In genomic region chr2:101410114-101410513, GRCh38 we compare ENCODE assay signal across 24 cellular contexts. TPM values are rescaled to one million over a fixed set of nuclear protein-coding genes. Genes with fewer than 3 reads are reported as not detected.
DNase-seq lines count a peak whose midpoint lies in the region; ATAC-seq and TF ChIP-seq lines count a peak whose summit lies in the region.
"Had no signal": no experiment of that assay in that cellular context is flagged by ENCODE, and none has a peak within 500 bp of the region (broad histone marks: within the 10 kb centered on the region; RNA-seq: fewer than 3 reads in every experiment).

No MANE protein-coding gene starts in this region.

- ATAC-seq in activated T-helper 17 cell treated with anti-CD3 and anti-CD28 coated beads, Interleukin-2, amount 50 U/mL, for 72 hours (replicated peaks) = peak; percentile 12
- ATAC-seq in upper lobe of right lung = peak; percentile 27
- ATAC-seq in GM18520 (IDR thresholded peaks at IDR 0.05; ENCODE audit: unreplicated experiment) = no peak
- no peak for ATAC-seq in HG02798 (IDR thresholded peaks at IDR 0.05; ENCODE audit: poor library complexity, unreplicated experiment)
- ATAC-seq: HCT116 had no signal

- DNase-seq in nephron progenitor cell (no peak), upper lobe of right lung (no peak), brain microvascular endothelial cell (no peak), cortex of kidney (lab: John Stamatoyannopoulos, UW) (no peak)
- DNase-seq: CD4-positive, alpha-beta T cell; COR-L47; DMS 273 treated with DMSO at 0.1 percent for 48 hours; DMS79 treated with DMSO at 0.1 percent for 48 hours; KBM-7; NCI-H1105; NCI-H146; NCI-H2029; NCI-H524 treated with DMSO at 0.1 percent for 48 hours; OCI-M1; SHP77 treated with DMSO at 0.1 percent for 48 hours; SW 1271 had no signal

- H3K27me3 Mint-ChIP-seq in activated T-helper 17 cell treated with anti-CD3 and anti-CD28 coated beads, Interleukin-2, amount 50 U/mL, for 72 hours = peaks cover 5% of the 10 kb centered on the region
- H3K27me3 Mint-ChIP-seq in nephron progenitor cell (ENCODE audit: low read depth, poor library complexity) = peaks cover 22% of the 10 kb centered on the region
- H3K27me3 Mint-ChIP-seq: CD4-positive, alpha-beta T cell had no signal

- POLR2A ChIA-PET in HEK293 (lab: Yijun Ruan, JAX) = no interaction called here

- H3K36me3 ChIP-seq in HEK293 (ENCODE audit: control insufficient read depth in 2 of 2, insufficient read depth in 1 of 2, low read length in 2 of 2) = no peaks in the 10 kb centered on the region
- H3K36me3 ChIP-seq in upper lobe of right lung = no peaks in the 10 kb centered on the region
- H3K36me3 ChIP-seq in brain microvascular endothelial cell (replicated peaks) = no peaks in the 10 kb centered on the region

- H3K36me3 Mint-ChIP-seq in activated T-helper 17 cell treated with anti-CD3 and anti-CD28 coated beads, Interleukin-2, amount 50 U/mL, for 72 hours (ENCODE audit: low read depth) = no peaks in the 10 kb centered on the region
- H3K36me3 Mint-ChIP-seq in nephron progenitor cell (ENCODE audit: low read depth) = no peaks in the 10 kb centered on the region

- H3K27ac ChIP-seq in HEK293 (ENCODE audit: extremely low read depth, low read depth, low read length) (no peak overlapping the region), upper lobe of right lung (no peak overlapping the region), brain microvascular endothelial cell (no peak overlapping the region)
- H3K27ac ChIP-seq: RWPE1, SK-N-MC had no signal

- H3K9me3 ChIP-seq in HEK293 (ENCODE audit: control insufficient read depth, insufficient read depth, low read depth, low read length) = no peaks in the 10 kb centered on the region
- H3K9me3 ChIP-seq in upper lobe of right lung = no peaks in the 10 kb centered on the region

- in situ Hi-C loops in brain microvascular endothelial cell (cut with HindIII; ENCODE audit: low pct_ligation_motif_present, low sequenced_read_pairs) = no loop called here

- H3K4me1 ChIP-seq in HEK293 (ENCODE audit: control insufficient read depth, insufficient read depth, low read length) (no peaks in the 10 kb centered on the region), upper lobe of right lung (no peaks in the 10 kb centered on the region)

- H3K4me3 ChIP-seq in HEK293 (ENCODE audit: low read depth, low read length) (no peak overlapping the region), upper lobe of right lung (no peak overlapping the region), brain microvascular endothelial cell (ENCODE audit: low read depth, low read length) (no peak overlapping the region)
- H3K4me3 ChIP-seq: GM23338, SK-N-MC had no signal

- H3K4me1 Mint-ChIP-seq in activated T-helper 17 cell treated with anti-CD3 and anti-CD28 coated beads, Interleukin-2, amount 50 U/mL, for 72 hours = no peaks in the 10 kb centered on the region
- H3K4me1 Mint-ChIP-seq in nephron progenitor cell = no peaks in the 10 kb centered on the region

- TF ChIP-seq CTCF in HEK293 (tag by site-specific recombination; IDR thresholded peaks at IDR 0.05) = no peak
- no peak for TF ChIP-seq CTCF in nephron progenitor cell (IDR thresholded peaks at IDR 0.05)
- TF ChIP-seq CTCF in upper lobe of right lung (IDR thresholded peaks at IDR 0.05) = no peak
- TF ChIP-seq CTCF in brain microvascular endothelial cell (IDR thresholded peaks at IDR 0.05; ENCODE audit: low read depth, low read length, missing control alignments) = no peak

- CTCF ChIA-PET in HEK293 (lab: Yijun Ruan, JAX) = interaction anchor here (0.6 to 0.8 kb wide), 2 partner anchors 69 to 762 kb away, joined by 3 read pairs; no protein-coding TSS in a partner anchor

- intact Hi-C loops in upper lobe of right lung (cut with DNase I) = no loop called here

- H3K27me3 ChIP-seq in upper lobe of right lung = no peaks in the 10 kb centered on the region
- no peaks in the 10 kb centered on the region for H3K27me3 ChIP-seq in brain microvascular endothelial cell (replicated peaks)

- no peak overlapping the region for H3K4me3 Mint-ChIP-seq in activated T-helper 17 cell treated with anti-CD3 and anti-CD28 coated beads, Interleukin-2, amount 50 U/mL, for 72 hours
- H3K4me3 Mint-ChIP-seq in nephron progenitor cell = no peak overlapping the region
- H3K4me3 Mint-ChIP-seq: CD4-positive, alpha-beta T cell; GM23338 had no signal

- H3K27ac Mint-ChIP-seq in activated T-helper 17 cell treated with anti-CD3 and anti-CD28 coated beads, Interleukin-2, amount 50 U/mL, for 72 hours = no peak overlapping the region
- peak overlapping the region; percentile 50 for H3K27ac Mint-ChIP-seq in nephron progenitor cell
- H3K27ac Mint-ChIP-seq: CD4-positive, alpha-beta T cell; GM23338 had no signal

- no peaks in the 10 kb centered on the region for H3K9me3 Mint-ChIP-seq in activated T-helper 17 cell treated with anti-CD3 and anti-CD28 coated beads, Interleukin-2, amount 50 U/mL, for 72 hours
- peaks cover 5% of the 10 kb centered on the region for H3K9me3 Mint-ChIP-seq in nephron progenitor cell
- H3K9me3 Mint-ChIP-seq: CD4-positive, alpha-beta T cell had no signal

TF ChIP-seq in HEK293, 187 proteins besides CTCF, POLR2A, EP300 and RAD21:
- TF ChIP-seq ZNF19 (tag by site-specific recombination; IDR thresholded peaks at IDR 0.05; ENCODE audit: low read depth) = no peak
- 0 out of 2 replicates have a peak, but pooled peaks have one; percentile 34 for TF ChIP-seq GLI4 (tag by site-specific recombination; IDR thresholded peaks at IDR 0.05)
- TF ChIP-seq ZSCAN4 (tag by site-specific recombination; IDR thresholded peaks at IDR 0.05) = peak; percentile 85
- no peak for TF ChIP-seq ZNF26 (tag by site-specific recombination; IDR thresholded peaks at IDR 0.05)
- peak; percentile 88 for TF ChIP-seq ZFHX2 (tag by site-specific recombination; conservative IDR thresholded peaks at IDR 0.05)
- no peak for TF ChIP-seq ZNF121 (tag by site-specific recombination; IDR thresholded peaks at IDR 0.05)
- TF ChIP-seq EGR2 (tag by site-specific recombination; IDR thresholded peaks at IDR 0.05; ENCODE audit: low read depth) = peak; percentile 78
- TF ChIP-seq GLIS2 (tag by site-specific recombination; IDR thresholded peaks at IDR 0.05) = no peak

RNA-seq across cellular contexts. Expression of gene CREG2, which starts 22.8 kb away (rescaled TPM):
- not detected for total RNA-seq in activated T-helper 17 cell treated with anti-CD3 and anti-CD28 coated beads, Interleukin-2, amount 50 U/mL, for 72 hours
- not detected for total RNA-seq in upper lobe of right lung

Comparison
In these comparisons a context has a peak if more than half of its experiments do, and no peak if none do; other contexts are left out.
1. ATAC-seq: peak in activated T-helper 17 cell treated with anti-CD3 and anti-CD28 coated beads, Interleukin-2, amount 50 U/mL, for 72 hours (single experiment) and upper lobe of right lung (single experiment); none in GM18520 (single experiment) and HG02798 (single experiment).